In genomic region chr11:84612645-84613044, GRCh38 we compare ENCODE assay signal across 17 cellular contexts.
DNase-seq lines count a peak whose midpoint lies in the region; ATAC-seq, FAIRE-seq and TF ChIP-seq lines count a peak whose summit lies in the region.
"Had no signal": no experiment of that assay in that cellular context is flagged by ENCODE, and none has a peak within 500 bp of the region (broad histone marks: within the 10 kb centered on the region; RNA-seq: fewer than 3 reads in every experiment).

No MANE protein-coding gene starts in this region.

- no peaks in the 10 kb centered on the region for H3K4me1 ChIP-seq in PC-3 (ENCODE audit: insufficient read depth, low read length)
- no peaks in the 10 kb centered on the region for H3K4me1 ChIP-seq in K562 (replicated peaks in 1 of 2; ENCODE audit: control insufficient read depth in 2 of 2, insufficient read depth in 2 of 2, low read length in 2 of 2)

- peaks cover 7% of the 10 kb centered on the region for H3K9me3 Mint-ChIP-seq in activated naive CD8-positive, alpha-beta T cell treated with anti-CD3 and anti-CD28 coated beads, Interleukin-2, amount 50 U/mL, for 24 hours

- in situ Hi-C loops in K562 (cut with MboI), result no loop called here

- H3K9me1 ChIP-seq in K562 (ENCODE audit: control insufficient read depth, insufficient read depth, low read length), result no peaks in the 10 kb centered on the region

- no peaks in the 10 kb centered on the region for H3K9me2 ChIP-seq in PC-3 (replicated peaks; ENCODE audit: low read length)

- TF ChIP-seq CTCF in PC-3 (conservative IDR thresholded peaks at IDR 0.05; ENCODE audit: low read depth, low read length) (no peak), K562 (IDR thresholded peaks at IDR 0.05 in 2 of 3, conservative IDR thresholded peaks at IDR 0.05 in 1 of 3; ENCODE audit: insufficient read depth in 2 of 3, low read depth in 1 of 3, low read length in 3 of 3) (no peak)

- H3K27me3 Mint-ChIP-seq in activated naive CD8-positive, alpha-beta T cell treated with anti-CD3 and anti-CD28 coated beads, Interleukin-2, amount 50 U/mL, for 24 hours, result no peaks in the 10 kb centered on the region
- H3K27me3 Mint-ChIP-seq: CD4-positive, alpha-beta T cell had no signal

- POLR2A ChIA-PET in PC-3 (lab: Charles Lee; ENCODE audit: unreplicated experiment), result no interaction called here
- POLR2A ChIA-PET in K562 (lab: Yijun Ruan, JAX), result no interaction called here

- no peak overlapping the region for H3K4me3 Mint-ChIP-seq in activated naive CD8-positive, alpha-beta T cell treated with anti-CD3 and anti-CD28 coated beads, Interleukin-2, amount 50 U/mL, for 24 hours
- H3K4me3 Mint-ChIP-seq: B cell; CD4-positive, alpha-beta T cell; HFFc6 had no signal

- no peaks in the 10 kb centered on the region for H3K4me1 Mint-ChIP-seq in activated naive CD8-positive, alpha-beta T cell treated with anti-CD3 and anti-CD28 coated beads, Interleukin-2, amount 50 U/mL, for 24 hours
- H3K4me1 Mint-ChIP-seq: B cell had no signal

- no peak overlapping the region for H3K27ac ChIP-seq in PC-3 (ENCODE audit: low read length)
- no peak overlapping the region for H3K27ac ChIP-seq in K562 (ENCODE audit: extremely low read depth, low read depth, low read length)

- H4K20me1 ChIP-seq in PC-3 (ENCODE audit: low read length), result no peaks in the 10 kb centered on the region
- H4K20me1 ChIP-seq in K562 (replicated peaks; ENCODE audit: control insufficient read depth, insufficient read depth, low read length), result no peaks in the 10 kb centered on the region

- TF ChIP-seq POLR2A in K562 (conservative IDR thresholded peaks at IDR 0.05), result no peak

- no peak for TF ChIP-seq EP300 in K562 (IDR thresholded peaks at IDR 0.05; ENCODE audit: low read length)

- ATAC-seq in PC-3, result no peak
- ATAC-seq in K562, result no peak
- ATAC-seq in Right ventricle myocardium superior (ENCODE audit: poor library complexity), result no peak
- ATAC-seq in activated naive CD8-positive, alpha-beta T cell treated with anti-CD3 and anti-CD28 coated beads, Interleukin-2, amount 50 U/mL, for 24 hours, result no peak
- no peak for ATAC-seq in GM21717 (IDR thresholded peaks at IDR 0.05; ENCODE audit: unreplicated experiment)

- FAIRE-seq in K562 (lab: Jason Lieb, UNC) (no peak), frontal cortex (lab: Jason Lieb, UNC) (peak; percentile 44)
- FAIRE-seq: GM12892, H1 had no signal

- BruUV-seq in PC-3 (replicated peaks; lab: Mats Ljungman, UMichigan) (no TSS peak), K562 (replicated peaks; lab: Mats Ljungman, UMichigan) (no TSS peak)

- CTCF ChIA-PET in PC-3 (lab: Charles Lee) (no interaction called here), K562 (lab: Yijun Ruan, JAX; ENCODE audit: low intra/inter-chr PET ratio) (no interaction called here)

- H3K9ac ChIP-seq in PC-3 (ENCODE audit: low read length), result no peak overlapping the region
- no peak overlapping the region for H3K9ac ChIP-seq in K562 (ENCODE audit: insufficient read depth in 1 of 2, low read depth in 2 of 2, low read length in 2 of 2)

- H3K27me3 ChIP-seq in PC-3 (ENCODE audit: low read length), result peaks cover 2% of the 10 kb centered on the region; the same call in 1 of the 2 replicates
- no peaks in the 10 kb centered on the region for H3K27me3 ChIP-seq in K562 (ENCODE audit: control insufficient read depth in 2 of 2, insufficient read depth in 2 of 2, low read length in 2 of 2)

- DNase-seq in PC-3 (peak; percentile 8), K562 (ENCODE audit: extremely low read depth in 1 of 4, low spot score in 3 of 4) (no peak), frontal cortex (ENCODE audit: low spot score in 2 of 2) (no peak), Right ventricle myocardium superior (no peak)
- DNase-seq in activated naive CD8-positive, alpha-beta T cell treated with anti-CD3 and anti-CD28 coated beads, Interleukin-2, amount 50 U/mL, for 24 hours, result no peak
- no peak for DNase-seq in activated CD8-positive, alpha-beta memory T cell treated with anti-CD3 and anti-CD28 coated beads for 24 hours
- DNase-seq: C1 segment of cervical spinal cord; Calu3; CD4-positive, alpha-beta T cell; DMS 273 treated with DMSO at 0.1 percent for 48 hours; DMS79; HFFc6 had no signal

- no peak for TF ChIP-seq RAD21 in K562 (CRISPR knock-in tag; conservative IDR thresholded peaks at IDR 0.05 in 1 of 2, IDR thresholded peaks at IDR 0.05 in 1 of 2)

- H3K4me3 ChIP-seq in PC-3 (ENCODE audit: low read length) (no peak overlapping the region), K562 (no peak overlapping the region)
- H3K4me3 ChIP-seq: HAP-1 had no signal

- no peaks in the 10 kb centered on the region for H3K36me3 Mint-ChIP-seq in activated naive CD8-positive, alpha-beta T cell treated with anti-CD3 and anti-CD28 coated beads, Interleukin-2, amount 50 U/mL, for 24 hours (ENCODE audit: low read depth)

- H3F3A ChIP-seq in PC-3 (ENCODE audit: low read length, unreplicated experiment), result no peaks in the 10 kb centered on the region

- no peak overlapping the region for H2AFZ ChIP-seq in PC-3 (ENCODE audit: low read length)
- no peak overlapping the region for H2AFZ ChIP-seq in K562 (ENCODE audit: low read depth, low read length)

- H3K9me3 ChIP-seq in PC-3 (ENCODE audit: low read length) (no peaks in the 10 kb centered on the region), K562 (replicated peaks; ENCODE audit: control insufficient read depth, insufficient read depth, low read depth, low read length) (no peaks in the 10 kb centered on the region)
- H3K9me3 ChIP-seq: HAP-1 had no signal

- intact Hi-C loops in PC-3 (cut with micrococcal nuclease) (no loop called here), K562 (cut with micrococcal nuclease) (no loop called here), Right ventricle myocardium superior (cut with DNase I) (no loop called here)

- H3K4me2 ChIP-seq in PC-3 (ENCODE audit: low read length) (no peak overlapping the region), K562 (ENCODE audit: insufficient read depth, low read length) (no peak overlapping the region)

- H3K36me3 ChIP-seq in PC-3 (ENCODE audit: low read depth, low read length), result no peaks in the 10 kb centered on the region
- H3K36me3 ChIP-seq in K562 (ENCODE audit: control insufficient read depth, insufficient read depth, low read length), result no peaks in the 10 kb centered on the region
- H3K36me3 ChIP-seq: HAP-1 had no signal

- 0% methylated on average over 2 of the region's 2 CpGs for WGBS in K562 (ENCODE audit: insufficient coverage, low coverage, missing lambda C conversion rate)

- H3K79me2 ChIP-seq in PC-3 (ENCODE audit: low read length), result no peaks in the 10 kb centered on the region
- no peaks in the 10 kb centered on the region for H3K79me2 ChIP-seq in K562 (ENCODE audit: control insufficient read depth, insufficient read depth, low read length)

- no peak overlapping the region for H3K27ac Mint-ChIP-seq in activated naive CD8-positive, alpha-beta T cell treated with anti-CD3 and anti-CD28 coated beads, Interleukin-2, amount 50 U/mL, for 24 hours
- H3K27ac Mint-ChIP-seq: B cell; CD4-positive, alpha-beta T cell; HFFc6 had no signal

TF ChIP-seq in K562, 482 proteins besides CTCF, POLR2A, EP300 and RAD21:
- TF ChIP-seq MTF1 (CRISPR knock-in tag; IDR thresholded peaks at IDR 0.05; ENCODE audit: borderline replicate concordance), result no peak
- no peak for TF ChIP-seq SMARCA5 (IDR thresholded peaks at IDR 0.05)
- TF ChIP-seq KAT7 (CRISPR knock-in tag; IDR thresholded peaks at IDR 0.05; ENCODE audit: borderline replicate concordance), result no peak
- TF ChIP-seq TFAM (CRISPR knock-in tag; conservative IDR thresholded peaks at IDR 0.05), result no peak
- TF ChIP-seq ATF3 (IDR thresholded peaks at IDR 0.05), result peak; percentile 16; the same call in 1 of the 2 replicates
- TF ChIP-seq ATF3 (CRISPR knock-in tag; conservative IDR thresholded peaks at IDR 0.05), result no peak
